ENCODE assay signal across 1 cellular context in genomic region chr19:43062418-43062817, GRCh38. TPM values are rescaled to one million over a fixed set of nuclear protein-coding genes. Genes with fewer than 3 reads are reported as not detected.
"Had no signal": no experiment of that assay in that cellular context is flagged by ENCODE, and none has a peak within 500 bp of the region (broad histone marks: within the 10 kb centered on the region; RNA-seq: fewer than 3 reads in every experiment).

No MANE protein-coding gene starts in this region.

RNA-seq across cellular contexts. Expression of gene PSG2, which starts 20.1 kb away (rescaled TPM):
- total RNA-seq: GM12878 had no signal
- polyA plus RNA-seq: GM12878 had no signal

RNA-seq across cellular contexts. Expression of gene PSG11, which starts 36.1 kb away (rescaled TPM):
- total RNA-seq: GM12878 had no signal
- polyA plus RNA-seq: GM12878 had no signal
